In the genomic region with DNA sequence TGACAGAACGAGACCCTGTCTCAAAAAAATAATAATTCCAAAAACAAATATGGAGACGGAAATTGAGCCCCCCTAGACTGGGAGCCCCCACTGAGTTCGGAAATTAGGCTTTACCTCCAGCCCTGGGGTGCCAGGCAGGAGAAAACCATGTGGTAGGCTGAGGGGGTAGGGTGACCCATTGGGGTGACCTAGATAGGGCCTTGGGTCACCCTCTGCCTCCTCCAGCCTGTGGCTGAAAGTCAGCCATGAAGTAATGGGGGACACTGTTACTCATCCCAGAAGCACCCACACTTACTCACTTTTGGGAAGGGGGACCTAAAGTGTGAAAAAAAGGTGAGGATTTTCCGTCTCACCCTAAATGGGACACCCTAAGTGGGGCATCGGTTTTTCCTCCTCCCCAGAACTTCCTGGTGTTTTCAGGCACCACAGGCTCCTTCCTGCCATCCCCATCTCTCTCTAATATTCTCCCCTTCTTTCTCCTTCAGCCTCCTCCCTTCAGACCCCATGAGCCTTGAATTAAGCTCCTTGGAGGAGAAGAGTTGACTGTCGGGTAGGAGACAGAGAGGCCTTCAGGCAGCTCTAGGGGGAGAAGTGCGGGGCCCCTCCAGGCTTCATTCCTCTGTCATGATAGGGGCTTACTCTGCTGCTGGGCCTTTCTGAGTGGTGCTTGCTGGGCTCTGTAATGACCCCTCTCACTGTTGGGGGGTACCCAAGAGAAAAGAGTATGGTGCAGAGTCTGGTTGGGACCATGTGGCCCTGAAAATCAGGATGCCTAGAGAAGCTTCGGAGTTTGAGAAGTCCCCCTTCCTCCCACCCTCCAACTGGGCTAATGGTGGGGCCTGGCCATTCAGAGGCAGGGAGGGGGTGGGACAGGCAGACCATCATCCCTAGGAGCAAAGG, we compare ENCODE assay signal across 1 cellular context.
TF ChIP-seq lines count a peak whose summit lies in the region.

No MANE protein-coding gene starts in this region.

TF ChIP-seq in endothelial cell of umbilical vein, 7 proteins besides CTCF, POLR2A, EP300 and RAD21:
- no peak for TF ChIP-seq GATA2 (IDR thresholded peaks at IDR 0.05; ENCODE audit: insufficient read depth, insufficient read length, low read depth, low read length)
- TF ChIP-seq MYC (IDR thresholded peaks at IDR 0.05; ENCODE audit: low read depth, low read length), result no peak
- no peak for TF ChIP-seq POLR2AphosphoS5 (IDR thresholded peaks at IDR 0.05; ENCODE audit: insufficient read depth, low read depth, low read length)
- no peak for TF ChIP-seq MAX (IDR thresholded peaks at IDR 0.05; ENCODE audit: insufficient read depth, insufficient read length)
- no peak for TF ChIP-seq JUN (IDR thresholded peaks at IDR 0.05; ENCODE audit: borderline replicate concordance, insufficient read depth, insufficient read length, low read depth)
